In genomic region chr3:149332227-149332765, GRCh38 we compare ENCODE assay signal across 18 cellular contexts. TPM values are rescaled to one million over a fixed set of nuclear protein-coding genes. Genes with fewer than 3 reads are reported as not detected.
DNase-seq lines count a peak whose midpoint lies in the region; ATAC-seq, FAIRE-seq and TF ChIP-seq lines count a peak whose summit lies in the region.
"Had no signal": no experiment of that assay in that cellular context is flagged by ENCODE, and none has a peak within 500 bp of the region (broad histone marks: within the 10 kb centered on the region; RNA-seq: fewer than 3 reads in every experiment).

No MANE protein-coding gene starts in this region.

- no peak for TF ChIP-seq EP300 in K562 (IDR thresholded peaks at IDR 0.05; ENCODE audit: low read length)

- no peak for TF ChIP-seq POLR2A in K562 (conservative IDR thresholded peaks at IDR 0.05)
- TF ChIP-seq POLR2A in GM12892 (IDR thresholded peaks at IDR 0.05; ENCODE audit: low read depth, low read length) = no peak

- no peaks in the 10 kb centered on the region for H3K9me3 ChIP-seq in K562 (replicated peaks; ENCODE audit: control insufficient read depth, insufficient read depth, low read depth, low read length)
- no peaks in the 10 kb centered on the region for H3K9me3 ChIP-seq in smooth muscle cell (replicated peaks; ENCODE audit: low read depth)
- H3K9me3 ChIP-seq: BLaER1 treated with 17β-estradiol and CSF1 and Interleukin-3, amounts not matched to agents 10 nM and 100 nM; Peyer's patch had no signal

- H4K20me1 ChIP-seq in K562 (replicated peaks; ENCODE audit: control insufficient read depth, insufficient read depth, low read length) = no peaks in the 10 kb centered on the region
- H4K20me1 ChIP-seq in smooth muscle cell (ENCODE audit: low read depth) = no peaks in the 10 kb centered on the region
- H4K20me1 ChIP-seq: BLaER1 treated with 17β-estradiol and CSF1 and Interleukin-3, amounts not matched to agents 10 nM and 100 nM had no signal

- no peaks in the 10 kb centered on the region for H3K9me3 Mint-ChIP-seq in HFFc6
- H3K9me3 Mint-ChIP-seq: central memory CD8-positive, alpha-beta T cell; natural killer cell had no signal

- H3K27ac Mint-ChIP-seq in HFFc6 = peak overlapping the region; percentile 66
- H3K27ac Mint-ChIP-seq: activated CD8-positive, alpha-beta T cell treated with anti-CD3 and anti-CD28 coated beads, Interleukin-2, amount 10 ng/mL, durations not matched to agents 7 days and 5 days; natural killer cell had no signal

- H3K4me1 Mint-ChIP-seq in HFFc6 (ENCODE audit: low read depth) = peaks cover 13% of the 10 kb centered on the region
- H3K4me1 Mint-ChIP-seq: central memory CD8-positive, alpha-beta T cell; natural killer cell had no signal

- intact Hi-C loops in K562 (cut with micrococcal nuclease) = no loop called here

- H3K4me3 ChIP-seq in K562 (no peak overlapping the region), smooth muscle cell (no peak overlapping the region)
- H3K4me3 ChIP-seq: BLaER1 treated with 17β-estradiol and CSF1 and Interleukin-3, amounts not matched to agents 10 nM and 100 nM; Peyer's patch had no signal

- CTCF ChIA-PET in K562 (lab: Yijun Ruan, JAX; ENCODE audit: low intra/inter-chr PET ratio) = interaction anchor here (0.6 kb wide), 1 partner anchor 59 kb away, joined by 3 read pairs; no protein-coding TSS in a partner anchor

- 0% methylated on average over 1 of the region's 1 CpG for WGBS in K562 (ENCODE audit: insufficient coverage, low coverage, missing lambda C conversion rate)
- WGBS in smooth muscle cell (ENCODE audit: low lambda C conversion rate) = 11% methylated on average over 1 of the region's 1 CpG

- FAIRE-seq in K562 (lab: Jason Lieb, UNC) (no peak), GM12892 (lab: Jason Lieb, UNC) (no peak)

- H3K4me1 ChIP-seq in K562 (replicated peaks in 1 of 2; ENCODE audit: control insufficient read depth in 2 of 2, insufficient read depth in 2 of 2, low read length in 2 of 2) (no peaks in the 10 kb centered on the region), smooth muscle cell (ENCODE audit: low read depth) (peaks cover 18% of the 10 kb centered on the region)
- H3K4me1 ChIP-seq: Peyer's patch had no signal

- DNase-seq in HFFc6 (no peak), K562 (ENCODE audit: extremely low read depth in 1 of 4, low spot score in 3 of 4) (no peak), kidney tubule cell (ENCODE audit: low spot score) (peak; percentile 24), smooth muscle cell (lab: John Stamatoyannopoulos, UW; ENCODE audit: unreplicated experiment) (no peak), NCI-H2081 (lab: John Stamatoyannopoulos, UW) (no peak), GM12892 (ENCODE audit: insufficient read length) (no peak)
- no peak for DNase-seq in activated effector memory CD4-positive, alpha-beta T cell treated with anti-CD3 and anti-CD28 coated beads, Interleukin-2, amount 50 U/mL, for 16 hours
- DNase-seq: activated CD8-positive, alpha-beta T cell treated with anti-CD3 and anti-CD28 coated beads, Interleukin-2, amount 10 ng/mL, durations not matched to agents 7 days and 5 days; DMS153; hippocampal formation; natural killer cell; NCI-H1092; NCI-H774; Peyer's patch had no signal

- in situ Hi-C loops in K562 (cut with MboI) = no loop called here

- H3K4me2 ChIP-seq in K562 (ENCODE audit: insufficient read depth, low read length) (no peak overlapping the region), smooth muscle cell (peak overlapping the region; percentile 53)
- H3K4me2 ChIP-seq: BLaER1 treated with 17β-estradiol and CSF1 and Interleukin-3, amounts not matched to agents 10 nM and 100 nM had no signal

- H2AFZ ChIP-seq in K562 (ENCODE audit: low read depth, low read length) (no peak overlapping the region), smooth muscle cell (ENCODE audit: low read depth) (no peak overlapping the region)

- no peak overlapping the region for H3K9ac ChIP-seq in K562 (ENCODE audit: insufficient read depth in 1 of 2, low read depth in 2 of 2, low read length in 2 of 2)
- no peak overlapping the region for H3K9ac ChIP-seq in smooth muscle cell (ENCODE audit: low read depth)
- H3K9ac ChIP-seq: BLaER1 treated with 17β-estradiol and CSF1 and Interleukin-3, amounts not matched to agents 10 nM and 100 nM had no signal

- H3K27me3 ChIP-seq in K562 (ENCODE audit: control insufficient read depth in 2 of 2, insufficient read depth in 2 of 2, low read length in 2 of 2) = no peaks in the 10 kb centered on the region; a peak in 1 of 5 replicates
- H3K27me3 ChIP-seq in smooth muscle cell (ENCODE audit: low read depth) = no peaks in the 10 kb centered on the region
- H3K27me3 ChIP-seq: BLaER1 treated with 17β-estradiol and CSF1 and Interleukin-3, amounts not matched to agents 10 nM and 100 nM; Peyer's patch had no signal

- no peak for TF ChIP-seq RAD21 in K562 (CRISPR knock-in tag; conservative IDR thresholded peaks at IDR 0.05 in 1 of 2, IDR thresholded peaks at IDR 0.05 in 1 of 2)

- H3K27ac ChIP-seq in K562 (ENCODE audit: extremely low read depth, low read depth, low read length) = no peak overlapping the region
- peak overlapping the region; percentile 41 for H3K27ac ChIP-seq in smooth muscle cell (ENCODE audit: low read depth)
- H3K27ac ChIP-seq: BLaER1 treated with 17β-estradiol and CSF1 and Interleukin-3, amounts not matched to agents 10 nM and 100 nM had no signal

- POLR2A ChIA-PET in K562 (lab: Yijun Ruan, JAX) = no interaction called here

- H3K4me3 Mint-ChIP-seq in HFFc6 = no peak overlapping the region
- H3K4me3 Mint-ChIP-seq: activated CD8-positive, alpha-beta T cell treated with anti-CD3 and anti-CD28 coated beads, Interleukin-2, amount 10 ng/mL, durations not matched to agents 7 days and 5 days; central memory CD8-positive, alpha-beta T cell; natural killer cell had no signal

- no peaks in the 10 kb centered on the region for H3K9me1 ChIP-seq in K562 (ENCODE audit: control insufficient read depth, insufficient read depth, low read length)

- no peak for ATAC-seq in K562
- no peak for ATAC-seq in HG03571 (IDR thresholded peaks at IDR 0.05; ENCODE audit: unreplicated experiment)
- ATAC-seq: activated CD8-positive, alpha-beta T cell treated with anti-CD3 and anti-CD28 coated beads, Interleukin-2, amount 10 ng/mL, durations not matched to agents 7 days and 5 days; left lobe of liver; natural killer cell had no signal

- peaks cover 9% of the 10 kb centered on the region for H3F3A ChIP-seq in smooth muscle cell (ENCODE audit: low read depth)

- TF ChIP-seq CTCF in HFFc6 (IDR thresholded peaks at IDR 0.05) (no peak), K562 (IDR thresholded peaks at IDR 0.05 in 2 of 3, conservative IDR thresholded peaks at IDR 0.05 in 1 of 3; ENCODE audit: insufficient read depth in 2 of 3, low read depth in 1 of 3, low read length in 3 of 3) (no peak), smooth muscle cell (IDR thresholded peaks at IDR 0.05; ENCODE audit: borderline replicate concordance, insufficient read depth, poor library complexity, severe bottlenecking) (no peak)

- H3K36me3 ChIP-seq in K562 (ENCODE audit: control insufficient read depth, insufficient read depth, low read length) = no peaks in the 10 kb centered on the region
- H3K36me3 ChIP-seq in smooth muscle cell (ENCODE audit: low read depth) = no peaks in the 10 kb centered on the region
- H3K36me3 ChIP-seq: BLaER1 treated with 17β-estradiol and CSF1 and Interleukin-3, amounts not matched to agents 10 nM and 100 nM; Peyer's patch had no signal

- no peaks in the 10 kb centered on the region for H3K36me3 Mint-ChIP-seq in HFFc6 (ENCODE audit: low read depth)
- H3K36me3 Mint-ChIP-seq: natural killer cell had no signal

- no peaks in the 10 kb centered on the region for H3K27me3 Mint-ChIP-seq in HFFc6 (ENCODE audit: insufficient read depth)

- H3K79me2 ChIP-seq in K562 (ENCODE audit: control insufficient read depth, insufficient read depth, low read length) (no peaks in the 10 kb centered on the region), smooth muscle cell (ENCODE audit: low read depth) (no peaks in the 10 kb centered on the region)

- no TSS peak for BruUV-seq in K562 (replicated peaks; lab: Mats Ljungman, UMichigan)

RNA-seq across cellular contexts. Expression of gene TM4SF18, which starts 1.1 kb away (rescaled TPM):
- total RNA-seq in HFFc6 (2021; fragmentation: NEBNext Ultra II Directional; extraction: Animal tissue kit (Norgen Biotek cat#: 25700)) = under 1 TPM in 4 of 6 experiments, not detected in 2; 0.05 to 0.19 (median 0.09) TPM
- not detected in 2 replicates for total RNA-seq in K562 (2011; cell fraction: chromatin; rRNA removed; ENCODE audit: low replicate concordance)
- not detected in 2 replicates for total RNA-seq in K562 (2011; cell fraction: nucleolus; rRNA removed)
- total RNA-seq in K562 (2011; cell fraction: nucleoplasm; rRNA removed) = not detected in 2 replicates
- not detected in 2 replicates for total RNA-seq in K562 (2014; rRNA removed)
- not detected in 2 replicates for total RNA-seq in K562 (2014; rRNA removed; fragmentation: Illumina TruSeq; extraction: Trizol)
- not detected in 2 replicates for total RNA-seq in K562 (2015; rRNA removed; fragmentation: Illumina TruSeq; extraction: Trizol)
- total RNA-seq in K562 (2021) = not detected in 2 replicates
- not detected in 2 replicates for polyA plus RNA-seq in K562 (2011; rRNA removed)
- polyA plus RNA-seq in K562 (2011; cell fraction: cytosol; rRNA removed) = not detected in 2 replicates
- not detected in 2 replicates for polyA plus RNA-seq in K562 (2011; cell fraction: nucleus; rRNA removed)
- not detected in 2 replicates for polyA plus RNA-seq in K562 (2012)
- not detected in 2 replicates for polyA plus RNA-seq in K562 (2014; fragmentation: Illumina TruSeq; extraction: Trizol)
- polyA plus RNA-seq in K562 (2014; fragmentation: Nextera tagmentation; extraction: Ambion mirVana) = not detected
- not detected in 2 replicates for polyA plus RNA-seq in K562 (2014; rRNA removed)
- polyA minus RNA-seq in K562 (2011; rRNA and poly(A)+ RNA removed) = not detected in 2 replicates
- polyA minus RNA-seq in K562 (2011; cell fraction: cytosol; rRNA and poly(A)+ RNA removed) = not detected in 2 replicates
- polyA minus RNA-seq in K562 (2011; cell fraction: nucleus; rRNA and poly(A)+ RNA removed) = not detected in 2 replicates
- 0.40 and 0.58 TPM in 2 replicates for total RNA-seq in smooth muscle cell
- 0.37 and 0.86 TPM in 2 replicates for polyA plus RNA-seq in smooth muscle cell
- not detected for polyA plus RNA-seq in GM12892 (2012; ENCODE audit: missing spikeins)
- total RNA-seq: activated CD8-positive, alpha-beta T cell treated with anti-CD3 and anti-CD28 coated beads, Interleukin-2, amount 10 ng/mL, durations not matched to agents 7 days and 5 days; natural killer cell had no signal

RNA-seq across cellular contexts. Expression of gene TM4SF1, which starts 45.2 kb away (rescaled TPM):
- 10 to 100 TPM in 4 of 6 experiments, 1 to 10 TPM in 2; 6.5 to 80.1 (median 74.8) TPM for total RNA-seq in HFFc6 (2021; fragmentation: NEBNext Ultra II Directional; extraction: Animal tissue kit (Norgen Biotek cat#: 25700))
- total RNA-seq in K562 (2011; cell fraction: chromatin; rRNA removed; ENCODE audit: low replicate concordance) = 0.33 TPM in 1 of 2 replicates, not detected in the other
- 0.50 TPM in 1 of 2 replicates, not detected in the other for total RNA-seq in K562 (2011; cell fraction: nucleolus; rRNA removed)
- total RNA-seq in K562 (2011; cell fraction: nucleoplasm; rRNA removed) = not detected in 2 replicates
- total RNA-seq in K562 (2014; rRNA removed) (not detected in 2 replicates), K562 (2014; rRNA removed; fragmentation: Illumina TruSeq; extraction: Trizol) (not detected in 2 replicates), K562 (2015; rRNA removed; fragmentation: Illumina TruSeq; extraction: Trizol) (0.11 TPM in 1 of 2 replicates, not detected in the other), K562 (2021) (0.44 and 0.67 TPM in 2 replicates), smooth muscle cell (113 and 134 TPM in 2 replicates)
- polyA plus RNA-seq in K562 (2011; rRNA removed) (0.06 and 0.12 TPM in 2 replicates), K562 (2014; fragmentation: Illumina TruSeq; extraction: Trizol) (not detected in 2 replicates), K562 (2014; fragmentation: Nextera tagmentation; extraction: Ambion mirVana) (under 1 TPM in 1 of 2 experiments, not detected in 1; 0.07 TPM), K562 (2014; rRNA removed) (0.08 TPM in 1 of 2 replicates, not detected in the other), smooth muscle cell (37.5 and 83.3 TPM in 2 replicates)
- polyA plus RNA-seq in K562 (2011; cell fraction: cytosol; rRNA removed) = 0.07 and 0.22 TPM in 2 replicates
- 0.13 and 0.18 TPM in 2 replicates for polyA plus RNA-seq in K562 (2011; cell fraction: nucleus; rRNA removed)
- 0.12 and 0.15 TPM in 2 replicates for polyA plus RNA-seq in K562 (2012)
- 0.25 and 0.60 TPM in 2 replicates for polyA minus RNA-seq in K562 (2011; rRNA and poly(A)+ RNA removed)
- 5.1 and 13.1 TPM in 2 replicates for polyA minus RNA-seq in K562 (2011; cell fraction: cytosol; rRNA and poly(A)+ RNA removed)
- polyA minus RNA-seq in K562 (2011; cell fraction: nucleus; rRNA and poly(A)+ RNA removed) = 1.4 and 2.2 TPM in 2 replicates
- not detected for polyA plus RNA-seq in GM12892 (2012; ENCODE audit: missing spikeins)
- total RNA-seq: activated CD8-positive, alpha-beta T cell treated with anti-CD3 and anti-CD28 coated beads, Interleukin-2, amount 10 ng/mL, durations not matched to agents 7 days and 5 days; natural killer cell had no signal

Comparison
In these comparisons a context has a peak if more than half of its experiments do, and no peak if none do; other contexts are left out.
1. RNA of gene TM4SF1, which starts 45.2 kb away (total RNA-seq): 113 to 134 TPM in smooth muscle cell and 6.5 to 80.1 TPM in HFFc6; 0.11 to 0.67 TPM in K562; every median in the first group is over 4 times any median in the second.